ENCODE assay signal across 12 cellular contexts in the genomic region with DNA sequence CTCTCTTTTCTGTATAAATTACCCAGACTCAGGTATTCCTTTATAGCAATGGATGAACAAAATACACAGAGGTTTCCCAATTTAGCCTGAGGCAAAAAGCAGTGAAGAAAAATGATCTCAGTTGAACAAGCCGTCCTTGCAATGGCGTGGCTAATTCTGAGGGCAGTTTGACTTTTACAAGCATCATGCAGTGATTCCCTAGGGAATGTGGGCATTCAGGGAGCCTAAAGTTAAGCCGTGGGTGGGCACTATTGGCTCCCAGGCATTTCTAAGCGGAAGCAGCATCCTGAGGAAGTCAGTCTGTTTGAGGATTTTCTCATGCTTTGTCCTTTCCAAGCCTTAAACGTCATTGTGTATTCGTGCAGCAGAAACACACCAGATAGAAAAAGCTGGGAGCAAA.
"Had no signal": no experiment of that assay in that cellular context is flagged by ENCODE, and none has a peak within 500 bp of the region (broad histone marks: within the 10 kb centered on the region; RNA-seq: fewer than 3 reads in every experiment).

No MANE protein-coding gene starts in this region.

- H3K9me3 ChIP-seq: esophagus muscularis mucosa, ovary had no signal

- H3K27me3 ChIP-seq: cardiac muscle cell, esophagus muscularis mucosa, heart left ventricle, ovary, sigmoid colon had no signal

- H3K4me3 ChIP-seq: cardiac muscle cell, esophagus muscularis mucosa, ovary, sigmoid colon had no signal

- H3K27ac ChIP-seq: cardiac muscle cell, esophagus muscularis mucosa, ovary, sigmoid colon had no signal

- DNase-seq: activated CD4-positive, alpha-beta T cell treated with anti-CD3 and anti-CD28 coated beads, Interleukin-2, amount 50 U/mL, for 1 hour; activated CD8-positive, alpha-beta memory T cell treated with anti-CD3 and anti-CD28 coated beads for 24 hours; activated gamma-delta T cell treated with Interleukin-2 at 50 U/mL for 16 hours; activated naive CD8-positive, alpha-beta T cell treated with anti-CD3 and anti-CD28 coated beads, Interleukin-2, amount 10 ng/mL, durations not matched to agents 7 days and 5 days; aorta; heart left ventricle; ovary; sigmoid colon; stimulated activated CD4-positive, alpha-beta T cell treated with anti-CD3 and anti-CD28 coated beads, Interleukin-12 subunit alpha, Interleukin-12 subunit beta, amount 100 ng/mL, for 4 hours; stimulated activated CD4-positive, alpha-beta T cell treated with anti-CD3 and anti-CD28 coated beads, Interleukin-2, amount 100 ng/mL, for 24 hours had no signal

- H3K4me1 ChIP-seq: esophagus muscularis mucosa, sigmoid colon had no signal

- H3K36me3 ChIP-seq: cardiac muscle cell, esophagus muscularis mucosa, heart left ventricle, ovary, sigmoid colon had no signal
